ENCODE assay signal across 1 cellular context in the genomic region with DNA sequence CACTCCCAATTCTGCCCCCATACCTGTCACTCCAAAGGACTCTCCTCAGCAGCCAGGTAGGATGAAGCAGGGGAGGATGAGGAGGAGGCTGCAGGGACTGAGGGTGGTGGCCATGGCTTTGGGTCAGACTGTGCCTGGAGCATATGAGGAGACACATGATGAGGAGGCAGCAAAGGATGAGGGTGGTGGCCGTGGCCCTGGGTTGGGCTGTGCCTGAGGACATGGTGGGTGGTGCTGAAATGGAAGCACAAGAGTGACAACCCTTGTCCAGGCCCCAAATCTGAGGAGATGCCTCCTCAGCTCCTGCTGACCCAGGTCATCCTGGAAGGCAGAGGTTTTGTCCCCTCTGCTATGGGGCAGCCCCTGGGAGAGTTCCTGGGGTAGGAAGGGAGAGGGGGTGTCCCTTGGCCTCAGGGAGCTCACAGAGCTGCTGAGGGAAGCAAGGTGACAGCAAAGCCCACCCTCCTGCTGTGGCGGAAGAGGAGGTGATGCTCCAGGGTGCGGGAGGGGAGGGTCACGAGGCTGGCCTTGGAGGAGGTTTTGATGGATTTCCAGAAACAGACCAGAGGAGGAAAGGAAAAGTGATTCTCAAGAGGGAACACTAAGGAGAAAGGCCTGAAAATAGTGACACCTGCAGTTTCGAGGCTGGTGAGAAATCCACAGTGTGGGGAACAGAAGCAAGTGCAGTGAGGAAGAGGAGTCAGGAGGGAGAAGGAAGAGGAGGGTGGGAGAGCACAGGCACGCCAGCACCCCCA.
TF ChIP-seq lines count a peak whose summit lies in the region.

No MANE protein-coding gene starts in this region.

TF ChIP-seq in IMR-90, 13 proteins besides CTCF, POLR2A, EP300 and RAD21:
- no peak for TF ChIP-seq CHD1 (IDR thresholded peaks at IDR 0.05; ENCODE audit: low read depth, low read length)
- TF ChIP-seq CEBPB (IDR thresholded peaks at IDR 0.05; ENCODE audit: low read depth, low read length): no peak
- no peak for TF ChIP-seq MAZ (IDR thresholded peaks at IDR 0.05; ENCODE audit: borderline replicate concordance, low read depth, low read length)
- no peak for TF ChIP-seq FOS (IDR thresholded peaks at IDR 0.05; ENCODE audit: low read depth, low read length)
- TF ChIP-seq RFX5 (IDR thresholded peaks at IDR 0.05; ENCODE audit: low read depth, low read length): no peak
- TF ChIP-seq USF2 (IDR thresholded peaks at IDR 0.05; ENCODE audit: low read depth, low read length): no peak
- TF ChIP-seq MAFK (IDR thresholded peaks at IDR 0.05; ENCODE audit: low read depth, low read length): no peak
- no peak for TF ChIP-seq SMC3 (IDR thresholded peaks at IDR 0.05; ENCODE audit: low read depth, low read length)
- no peak for TF ChIP-seq BHLHE40 (IDR thresholded peaks at IDR 0.05; ENCODE audit: low read depth, low read length)
- TF ChIP-seq MXI1 (IDR thresholded peaks at IDR 0.05; ENCODE audit: borderline replicate concordance, low read depth, low read length): no peak
TF ChIP-seq in IMR-90: peak in this region for 0.
